10 cellular contexts compared by ENCODE assay signal in genomic region chr4:138398297-138398696, GRCh38.
DNase-seq lines count a peak whose midpoint lies in the region; ATAC-seq and TF ChIP-seq lines count a peak whose summit lies in the region.
"Had no signal": no experiment of that assay in that cellular context is flagged by ENCODE, and none has a peak within 500 bp of the region (broad histone marks: within the 10 kb centered on the region; RNA-seq: fewer than 3 reads in every experiment).

No MANE protein-coding gene starts in this region.

- DNase-seq in NCI-H1105 (lab: John Stamatoyannopoulos, UW), result peak; percentile 7
- peak; percentile 94 for DNase-seq in NCI-H748 (lab: John Stamatoyannopoulos, UW; ENCODE audit: unreplicated experiment)
- no peak for DNase-seq in left cardiac atrium
- no peak for DNase-seq in progenitor cell of endocrine pancreas (ENCODE audit: low spot score, unreplicated experiment)
- DNase-seq in hippocampal formation (lab: John Stamatoyannopoulos, UW), result no peak
- DNase-seq: stimulated activated naive CD4-positive, alpha-beta T cell treated with Interleukin-2 at 50 U/mL for 16 hours had no signal

- H3K27ac Mint-ChIP-seq in progenitor cell of endocrine pancreas, result peak overlapping the region; percentile 67
- H3K27ac Mint-ChIP-seq: natural killer cell treated with Interleukin-12 subunit alpha and Interleukin-12 subunit beta and Interleukin-15 and Interleukin-18, amount 100 ng/mL, for 72 hours had no signal

- peaks cover 10% of the 10 kb centered on the region for H3K4me1 Mint-ChIP-seq in progenitor cell of endocrine pancreas (ENCODE audit: low read depth)

- intact Hi-C loops in left cardiac atrium (cut with DNase I), result loop anchor here in 1 of 2 donors (5.0 kb wide), 1 partner anchor 136 kb away; no protein-coding TSS in a partner anchor

- ATAC-seq in left cardiac atrium, result peak; percentile 16 to 24
- no peak for ATAC-seq in HG02970 (IDR thresholded peaks at IDR 0.05; ENCODE audit: low FRiP score, unreplicated experiment)
- no peak for ATAC-seq in HG03139 (IDR thresholded peaks at IDR 0.05; ENCODE audit: unreplicated experiment)
- ATAC-seq in HG03045 (IDR thresholded peaks at IDR 0.05; ENCODE audit: unreplicated experiment), result no peak
- ATAC-seq: natural killer cell treated with Interleukin-12 subunit alpha and Interleukin-12 subunit beta and Interleukin-15 and Interleukin-18, amount 100 ng/mL, for 72 hours had no signal

- no peak for TF ChIP-seq CTCF in progenitor cell of endocrine pancreas (IDR thresholded peaks at IDR 0.05; ENCODE audit: unreplicated experiment)

- no peaks in the 10 kb centered on the region for H3K9me3 Mint-ChIP-seq in progenitor cell of endocrine pancreas (ENCODE audit: low read depth)

- H3K4me3 Mint-ChIP-seq in progenitor cell of endocrine pancreas (ENCODE audit: low read depth), result no peak overlapping the region
- H3K4me3 Mint-ChIP-seq: natural killer cell treated with Interleukin-12 subunit alpha and Interleukin-12 subunit beta and Interleukin-15 and Interleukin-18, amount 100 ng/mL, for 72 hours had no signal

- H3K27me3 Mint-ChIP-seq in progenitor cell of endocrine pancreas, result no peaks in the 10 kb centered on the region
- H3K27me3 Mint-ChIP-seq: natural killer cell treated with Interleukin-12 subunit alpha and Interleukin-12 subunit beta and Interleukin-15 and Interleukin-18, amount 100 ng/mL, for 72 hours had no signal

- no peaks in the 10 kb centered on the region for H3K36me3 Mint-ChIP-seq in progenitor cell of endocrine pancreas (ENCODE audit: insufficient read depth)
- H3K36me3 Mint-ChIP-seq: natural killer cell treated with Interleukin-12 subunit alpha and Interleukin-12 subunit beta and Interleukin-15 and Interleukin-18, amount 100 ng/mL, for 72 hours had no signal

Comparison
In these comparisons a context has a peak if more than half of its experiments do, and no peak if none do; other contexts are left out.
1. DNase-seq: peak in NCI-H1105 (single experiment) and NCI-H748 (single experiment); none in left cardiac atrium (single experiment), progenitor cell of endocrine pancreas (single experiment) and hippocampal formation (0 of 2).
2. ATAC-seq: peak in left cardiac atrium (2 of 2); none in HG02970 (single experiment), HG03139 (single experiment) and HG03045 (single experiment).